Comparison of ENCODE assay signal across 25 cellular contexts in genomic region chr10:99631496-99631895, GRCh38. TPM values are rescaled to one million over a fixed set of nuclear protein-coding genes. Genes with fewer than 3 reads are reported as not detected.
DNase-seq lines count a peak whose midpoint lies in the region; ATAC-seq and TF ChIP-seq lines count a peak whose summit lies in the region.
"Had no signal": no experiment of that assay in that cellular context is flagged by ENCODE, and none has a peak within 500 bp of the region (broad histone marks: within the 10 kb centered on the region; RNA-seq: fewer than 3 reads in every experiment).

No MANE protein-coding gene starts in this region.

- no peak overlapping the region for H3K4ac ChIP-seq in mesendoderm (ENCODE audit: low read depth, low read length)

- H2AFZ ChIP-seq in PC-3 (ENCODE audit: low read length), result no peak overlapping the region
- H2AFZ ChIP-seq: hepatocyte had no signal

- H3K9me2 ChIP-seq in PC-3 (replicated peaks; ENCODE audit: low read length), result no peaks in the 10 kb centered on the region

- no peaks in the 10 kb centered on the region for H3K36me3 ChIP-seq in RWPE2 (ENCODE audit: low read depth)
- H3K36me3 ChIP-seq in mesendoderm (ENCODE audit: control insufficient read depth, insufficient read depth, low read length), result no peaks in the 10 kb centered on the region
- no peaks in the 10 kb centered on the region for H3K36me3 ChIP-seq in left lung
- H3K36me3 ChIP-seq in PC-3 (ENCODE audit: low read depth, low read length), result no peaks in the 10 kb centered on the region
- H3K36me3 ChIP-seq: gastroesophageal sphincter, spleen had no signal

- DNase-seq in EL (peak; percentile 34), RWPE2 (ENCODE audit: low spot score) (no peak), fibroblast of gingiva (ENCODE audit: low read depth) (peak; percentile 15), mesendoderm (no peak), left lung (no peak), PC-3 (no peak), H4 (ENCODE audit: low spot score) (no peak)
- DNase-seq: activated CD4-positive, alpha-beta memory T cell treated with anti-CD3 and anti-CD28 coated beads, Interleukin-2, amount 10 ng/mL, durations not matched to agents 7 days and 5 days; Caco-2; KBM-7; left colon; MM.1S; NCI-H1417; NCI-H446 treated with DMSO at 0.1 percent for 48 hours; NCI-H82; posterior cingulate gyrus; right cardiac atrium; RPMI8226; spleen had no signal

- peaks cover 10% of the 10 kb centered on the region for H3K4me1 ChIP-seq in RWPE2 (ENCODE audit: insufficient read depth, poor library complexity, severe bottlenecking)
- no peaks in the 10 kb centered on the region for H3K4me1 ChIP-seq in mesendoderm (ENCODE audit: control insufficient read depth, low read depth, low read length)
- no peaks in the 10 kb centered on the region for H3K4me1 ChIP-seq in left lung
- no peaks in the 10 kb centered on the region for H3K4me1 ChIP-seq in PC-3 (ENCODE audit: insufficient read depth, low read length)
- H3K4me1 ChIP-seq: gastroesophageal sphincter, spleen had no signal

- H3F3A ChIP-seq in PC-3 (ENCODE audit: low read length, unreplicated experiment), result no peaks in the 10 kb centered on the region

- intact Hi-C loops in left lung (cut with DNase I), result loop anchor here in 1 of 2 donors (10.0 kb wide), 1 partner anchor 83 kb away; no protein-coding TSS in a partner anchor
- intact Hi-C loops in PC-3 (cut with micrococcal nuclease), result no loop called here

- no peak overlapping the region for H2AK5ac ChIP-seq in mesendoderm (ENCODE audit: low read length)

- H3K27me3 ChIP-seq in RWPE2 (ENCODE audit: insufficient read depth, poor library complexity, severe bottlenecking) (no peaks in the 10 kb centered on the region), mesendoderm (ENCODE audit: insufficient read depth, low read length, poor library complexity) (no peaks in the 10 kb centered on the region), left lung (no peaks in the 10 kb centered on the region), PC-3 (ENCODE audit: low read length) (no peaks in the 10 kb centered on the region)
- H3K27me3 ChIP-seq: hepatocyte had no signal

- no peaks in the 10 kb centered on the region for H4K20me1 ChIP-seq in PC-3 (ENCODE audit: low read length)

- BruUV-seq in PC-3 (replicated peaks; lab: Mats Ljungman, UMichigan), result no TSS peak

- H2BK5ac ChIP-seq in mesendoderm (ENCODE audit: low read length), result no peak overlapping the region

- no peak for ATAC-seq in RWPE2 (ENCODE audit: low read depth)
- no peak for ATAC-seq in left lung
- no peak for ATAC-seq in PC-3
- no peak for ATAC-seq in HG03565 (IDR thresholded peaks at IDR 0.05; ENCODE audit: unreplicated experiment)
- ATAC-seq: activated CD4-positive, CD25-positive, alpha-beta regulatory T cell treated with anti-CD3 and anti-CD28 coated beads, Interleukin-2, amount 50 U/mL, for 24 hours; gastroesophageal sphincter; left colon; right cardiac atrium had no signal

- no peak overlapping the region for H3K4me2 ChIP-seq in mesendoderm (ENCODE audit: low read length)
- no peak overlapping the region for H3K4me2 ChIP-seq in PC-3 (ENCODE audit: low read length)
- H3K4me2 ChIP-seq: hepatocyte had no signal

- H3K27ac ChIP-seq in RWPE2 (ENCODE audit: poor library complexity, severe bottlenecking) (peak overlapping the region; percentile 15), mesendoderm (ENCODE audit: low read depth, low read length) (no peak overlapping the region), left lung (no peak overlapping the region), PC-3 (ENCODE audit: low read length) (no peak overlapping the region)
- H3K27ac ChIP-seq: C4-2B, gastroesophageal sphincter, hepatocyte, SK-N-MC, spleen had no signal

- no peak overlapping the region for H4K8ac ChIP-seq in mesendoderm (ENCODE audit: low read depth, low read length)

- H3K9ac ChIP-seq in mesendoderm (ENCODE audit: low read length) (no peak overlapping the region), PC-3 (ENCODE audit: low read length) (no peak overlapping the region)

- no peak for TF ChIP-seq CTCF in RWPE2 (IDR thresholded peaks at IDR 0.05; ENCODE audit: poor library complexity, severe bottlenecking)
- no peak for TF ChIP-seq CTCF in left lung (IDR thresholded peaks at IDR 0.05)
- no peak for TF ChIP-seq CTCF in PC-3 (conservative IDR thresholded peaks at IDR 0.05; ENCODE audit: low read depth, low read length)

- no peaks in the 10 kb centered on the region for H3K79me2 ChIP-seq in mesendoderm (ENCODE audit: control insufficient read depth, insufficient read depth, low read length)
- no peaks in the 10 kb centered on the region for H3K79me2 ChIP-seq in PC-3 (ENCODE audit: low read length)
- H3K79me2 ChIP-seq: hepatocyte had no signal

- peak overlapping the region; percentile 21 for H2BK120ac ChIP-seq in mesendoderm (ENCODE audit: low read depth, low read length)

- H3K4me3 ChIP-seq in RWPE2 (ENCODE audit: severe bottlenecking), result no peak overlapping the region
- no peak overlapping the region for H3K4me3 ChIP-seq in mesendoderm (ENCODE audit: low read length)
- no peak overlapping the region for H3K4me3 ChIP-seq in left lung
- H3K4me3 ChIP-seq in PC-3 (ENCODE audit: low read length), result no peak overlapping the region
- H3K4me3 ChIP-seq: gastroesophageal sphincter, hepatocyte, SK-N-MC, spleen had no signal

- no peak overlapping the region for H3K56ac ChIP-seq in mesendoderm (ENCODE audit: low read length)

- H3K9me3 ChIP-seq in RWPE2 (ENCODE audit: severe bottlenecking) (no peaks in the 10 kb centered on the region), left lung (no peaks in the 10 kb centered on the region), PC-3 (ENCODE audit: low read length) (no peaks in the 10 kb centered on the region)
- H3K9me3 ChIP-seq: Caco-2, gastroesophageal sphincter, spleen had no signal

- H3K18ac ChIP-seq in mesendoderm (ENCODE audit: low read length), result no peak overlapping the region

- POLR2A ChIA-PET in PC-3 (lab: Charles Lee; ENCODE audit: unreplicated experiment), result no interaction called here

- CTCF ChIA-PET in PC-3 (lab: Charles Lee), result interaction anchor here (0.6 to 1.6 kb wide), 4 partner anchors 10 to 80 kb away, joined by 3 read pairs; no protein-coding TSS in a partner anchor

- no peaks in the 10 kb centered on the region for H3K79me1 ChIP-seq in mesendoderm (ENCODE audit: low read length)

- H3K23ac ChIP-seq in mesendoderm (ENCODE audit: low read length), result no peak overlapping the region

- no CpG with 5 or more reads among the region's 3 CpGs for WGBS in mesendoderm (ENCODE audit: extremely low coverage, insufficient coverage, low lambda C conversion rate)

- H2BK15ac ChIP-seq in mesendoderm (replicated peaks; ENCODE audit: low read depth), result no peak overlapping the region

- no peak overlapping the region for H4K5ac ChIP-seq in mesendoderm (ENCODE audit: low read length)

RNA-seq across cellular contexts. Expression of gene SLC25A28, which starts 11.3 kb away (rescaled TPM):
- polyA plus RNA-seq in mesendoderm (2013, experiment 1 of 2), result 21.9 TPM
- 21.2 TPM for polyA plus RNA-seq in mesendoderm (2013, experiment 2 of 2)
- total RNA-seq in left lung, result 10 to 100 TPM; 32.5 to 55.8 TPM
- 14.2 and 16.0 TPM in 2 replicates for total RNA-seq in PC-3 (2014; rRNA removed)
- total RNA-seq in H4 (2014; rRNA removed; shearing (Covaris generic)), result 7.1 and 19.8 TPM in 2 replicates

RNA-seq across cellular contexts. Expression of gene ENTPD7, which starts 27.8 kb away (rescaled TPM):
- 9.0 TPM for polyA plus RNA-seq in mesendoderm (2013, experiment 1 of 2)
- 8.5 TPM for polyA plus RNA-seq in mesendoderm (2013, experiment 2 of 2)
- total RNA-seq in left lung, result 10 to 100 TPM; 16.6 to 17.1 TPM
- total RNA-seq in PC-3 (2014; rRNA removed), result 6.8 and 7.8 TPM in 2 replicates
- 12.9 and 21.0 TPM in 2 replicates for total RNA-seq in H4 (2014; rRNA removed; shearing (Covaris generic))

Comparison
In these comparisons a context has a peak if more than half of its experiments do, and no peak if none do; other contexts are left out.
1. DNase-seq: peak in EL (single experiment) and fibroblast of gingiva (single experiment); none in RWPE2 (single experiment), mesendoderm (single experiment), left lung (0 of 2), PC-3 (single experiment) and H4 (single experiment).